ENCODE assay signal across 8 cellular contexts in the genomic region with DNA sequence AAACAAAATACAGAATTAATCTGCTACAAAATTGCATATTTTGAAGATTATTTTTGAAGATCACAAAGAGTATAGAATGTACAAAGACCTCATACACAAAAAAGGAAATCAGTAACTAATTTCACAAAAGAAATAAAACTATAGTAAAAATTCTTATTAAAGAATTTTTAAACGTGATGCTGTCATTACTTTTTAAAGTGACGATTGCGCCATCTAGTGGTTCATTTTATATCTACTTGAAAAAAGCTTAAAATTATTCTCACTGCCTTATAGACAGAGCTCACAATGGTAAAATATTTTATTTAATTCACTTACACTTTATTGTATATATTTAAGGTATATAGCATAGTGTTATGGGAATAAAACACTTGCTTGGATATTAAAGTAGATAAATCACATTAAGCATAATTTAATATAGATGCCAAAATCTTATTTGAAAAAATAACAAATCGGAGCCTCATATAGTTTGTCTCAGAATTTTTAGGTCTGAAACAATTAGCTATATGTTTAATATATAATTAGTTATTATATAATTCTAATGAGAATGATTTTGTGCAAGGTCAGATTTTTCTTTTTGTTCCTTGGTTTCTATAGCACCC.
A peak's percentile ranks its signal among the peaks of the same experiment; 100 is the strongest.
DNase-seq lines count a peak whose midpoint lies in the region; ATAC-seq, FAIRE-seq and TF ChIP-seq lines count a peak whose summit lies in the region.

No MANE protein-coding gene starts in this region.

- H3K79me2 ChIP-seq in trophoblast cell (ENCODE audit: control insufficient read depth, insufficient read depth, low read length, poor library complexity): no peaks in the 10 kb centered on the region

- H3K36me3 ChIP-seq in trophoblast cell (ENCODE audit: control insufficient read depth in 1 of 2, insufficient read depth in 2 of 2, low read length in 2 of 2): no peaks in the 10 kb centered on the region

- no peak overlapping the region for H2BK12ac ChIP-seq in trophoblast cell (ENCODE audit: low read length)

- TF ChIP-seq CTCF in D721Med (IDR thresholded peaks at IDR 0.05; ENCODE audit: insufficient read depth, missing control alignments): peak; percentile 57
- peak; percentile 19 for TF ChIP-seq CTCF in epithelial cell of esophagus (IDR thresholded peaks at IDR 0.05; ENCODE audit: insufficient read depth, low read depth, low read length, missing control alignments)

- WGBS in trophoblast cell (ENCODE audit: extremely low coverage, insufficient coverage, insufficient read length): no CpG with 5 or more reads among the region's 4 CpGs

- no peak overlapping the region for H2BK120ac ChIP-seq in trophoblast cell (ENCODE audit: insufficient read depth, low read length, poor library complexity)

- no peaks in the 10 kb centered on the region for H3K4me1 ChIP-seq in trophoblast cell (ENCODE audit: control insufficient read depth in 1 of 2, insufficient read depth in 2 of 2, low read length in 2 of 2)

- DNase-seq in D721Med (ENCODE audit: insufficient read length, low spot score) (no peak), OCI-M2 (lab: John Stamatoyannopoulos, UW; ENCODE audit: unreplicated experiment) (peak; percentile 65), epithelial cell of esophagus (ENCODE audit: low read depth) (peak; percentile 59), trophoblast cell (peak; percentile 0 to 89), mucosa of gallbladder (ENCODE audit: low spot score) (no peak)

- H3K14ac ChIP-seq in trophoblast cell (ENCODE audit: low read length): no peak overlapping the region

- no peak overlapping the region for H4K12ac ChIP-seq in trophoblast cell (ENCODE audit: low read depth, low read length)

- no peak overlapping the region for H3K4ac ChIP-seq in trophoblast cell (ENCODE audit: low read depth, low read length)

- no peak overlapping the region for H2AK5ac ChIP-seq in trophoblast cell (ENCODE audit: low read length)

- H3K4me2 ChIP-seq in trophoblast cell (ENCODE audit: low read length): no peak overlapping the region

- H3K23ac ChIP-seq in trophoblast cell (ENCODE audit: low read length): no peak overlapping the region

- no peaks in the 10 kb centered on the region for H3K79me1 ChIP-seq in trophoblast cell (ENCODE audit: low read length)

- ATAC-seq in HG02885 (IDR thresholded peaks at IDR 0.05; ENCODE audit: poor library complexity, unreplicated experiment) (peak; percentile 46), HG02759 (IDR thresholded peaks at IDR 0.05; ENCODE audit: unreplicated experiment) (no peak), HG03108 (IDR thresholded peaks at IDR 0.05; ENCODE audit: unreplicated experiment) (no peak)

- H3K18ac ChIP-seq in trophoblast cell (ENCODE audit: low read length): no peak overlapping the region

- H3K27me3 ChIP-seq in trophoblast cell (ENCODE audit: insufficient read depth, low read length): no peaks in the 10 kb centered on the region

- H3K4me3 ChIP-seq in epithelial cell of esophagus (ENCODE audit: low read length) (no peak overlapping the region), trophoblast cell (ENCODE audit: low read depth, low read length) (no peak overlapping the region)

- no peak overlapping the region for H4K8ac ChIP-seq in trophoblast cell (ENCODE audit: low read depth, low read length)

- H3K27ac ChIP-seq in trophoblast cell (ENCODE audit: low read depth, low read length): no peak overlapping the region

- H3K9me3 ChIP-seq in trophoblast cell (ENCODE audit: insufficient read depth, low read depth, low read length): no peaks in the 10 kb centered on the region

- H4K91ac ChIP-seq in trophoblast cell (ENCODE audit: low read depth, low read length): no peak overlapping the region

- H2BK5ac ChIP-seq in trophoblast cell (ENCODE audit: low read depth, low read length, poor library complexity): no peak overlapping the region

- H3K9ac ChIP-seq in trophoblast cell (ENCODE audit: low read length): no peak overlapping the region

- no peak overlapping the region for H2AFZ ChIP-seq in trophoblast cell (ENCODE audit: insufficient read depth, low read length, poor library complexity)

- FAIRE-seq in D721Med (lab: Jason Lieb, UNC): no peak

Comparison
In these comparisons a context has a peak if more than half of its experiments do, and no peak if none do; other contexts are left out.
1. DNase-seq: peak in OCI-M2 (single experiment), epithelial cell of esophagus (single experiment) and trophoblast cell (2 of 2); none in D721Med (single experiment) and mucosa of gallbladder (single experiment).